18 cellular contexts compared by ENCODE assay signal in genomic region chr20:33407251-33407650, GRCh38. TPM values are rescaled to one million over a fixed set of nuclear protein-coding genes. Genes with fewer than 3 reads are reported as not detected.
DNase-seq lines count a peak whose midpoint lies in the region; ATAC-seq and TF ChIP-seq lines count a peak whose summit lies in the region.
"Had no signal": no experiment of that assay in that cellular context is flagged by ENCODE, and none has a peak within 500 bp of the region (broad histone marks: within the 10 kb centered on the region; RNA-seq: fewer than 3 reads in every experiment).

No MANE protein-coding gene starts in this region.

- no peaks in the 10 kb centered on the region for H3K27me3 Mint-ChIP-seq in activated naive CD8-positive, alpha-beta T cell treated with anti-CD3 and anti-CD28 coated beads, Interleukin-2, amount 50 U/mL, for 24 hours
- H3K27me3 Mint-ChIP-seq in activated naive CD8-positive, alpha-beta T cell treated with anti-CD3 and anti-CD28 coated beads for 36 hours = no peaks in the 10 kb centered on the region

- H3K4me3 ChIP-seq in fibroblast of lung (replicated peaks in 1 of 4; ENCODE audit: control extremely low read depth in 1 of 4, insufficient read depth in 1 of 4, low read depth in 3 of 4, low read length in 4 of 4) (no peak overlapping the region), upper lobe of right lung (no peak overlapping the region)
- H3K4me3 ChIP-seq: A549, lung, tibial nerve had no signal

- no peak overlapping the region for H3K4me2 ChIP-seq in fibroblast of lung (ENCODE audit: extremely low read depth, insufficient read depth, low read length)
- H3K4me2 ChIP-seq: A549, KMS-11 had no signal

- intact Hi-C loops in upper lobe of right lung (cut with DNase I) = no loop called here

- H2AFZ ChIP-seq in fibroblast of lung (ENCODE audit: low read length) = no peak overlapping the region

- H3K36me3 Mint-ChIP-seq in activated naive CD8-positive, alpha-beta T cell treated with anti-CD3 and anti-CD28 coated beads, Interleukin-2, amount 50 U/mL, for 24 hours (ENCODE audit: low read depth) = peaks cover 9% of the 10 kb centered on the region
- H3K36me3 Mint-ChIP-seq in activated naive CD8-positive, alpha-beta T cell treated with anti-CD3 and anti-CD28 coated beads for 36 hours = peaks cover 8% of the 10 kb centered on the region

- H3K9me3 Mint-ChIP-seq in activated naive CD8-positive, alpha-beta T cell treated with anti-CD3 and anti-CD28 coated beads, Interleukin-2, amount 50 U/mL, for 24 hours = no peaks in the 10 kb centered on the region
- H3K9me3 Mint-ChIP-seq in activated naive CD8-positive, alpha-beta T cell treated with anti-CD3 and anti-CD28 coated beads for 36 hours = no peaks in the 10 kb centered on the region
- H3K9me3 Mint-ChIP-seq: T-helper 2 cell treated with Interferon-gamma antibody and Interleukin-4, amounts not matched to agents 5 μg/mL and 100 μg/mL, for 36 hours had no signal

- H3K4me1 ChIP-seq in fibroblast of lung (ENCODE audit: control insufficient read depth, extremely low read depth, insufficient read depth, low read length) (no peaks in the 10 kb centered on the region), upper lobe of right lung (peaks cover 2% of the 10 kb centered on the region)

- H3K27ac Mint-ChIP-seq in activated naive CD8-positive, alpha-beta T cell treated with anti-CD3 and anti-CD28 coated beads, Interleukin-2, amount 50 U/mL, for 24 hours = no peak overlapping the region
- no peak overlapping the region for H3K27ac Mint-ChIP-seq in activated naive CD8-positive, alpha-beta T cell treated with anti-CD3 and anti-CD28 coated beads for 36 hours
- H3K27ac Mint-ChIP-seq: T-helper 2 cell treated with Interferon-gamma antibody and Interleukin-4, amounts not matched to agents 5 μg/mL and 100 μg/mL, for 36 hours had no signal

- H3K9me3 ChIP-seq in fibroblast of lung (ENCODE audit: control insufficient read depth, insufficient read depth, low read depth, low read length) = no peaks in the 10 kb centered on the region
- no peaks in the 10 kb centered on the region for H3K9me3 ChIP-seq in upper lobe of right lung
- H3K9me3 ChIP-seq: A549, Caco-2, tibial nerve had no signal

- no peak for TF ChIP-seq CTCF in fibroblast of lung (conservative IDR thresholded peaks at IDR 0.05 in 1 of 2, IDR thresholded peaks at IDR 0.05 in 1 of 2; ENCODE audit: low read depth in 1 of 2, low read length in 2 of 2)
- TF ChIP-seq CTCF in upper lobe of right lung (IDR thresholded peaks at IDR 0.05) = no peak

- no peak for DNase-seq in activated naive CD8-positive, alpha-beta T cell treated with anti-CD3 and anti-CD28 coated beads, Interleukin-2, amount 50 U/mL, for 24 hours
- no peak for DNase-seq in activated naive CD8-positive, alpha-beta T cell treated with anti-CD3 and anti-CD28 coated beads for 36 hours
- DNase-seq in SW480 (ENCODE audit: low spot score) = peak; percentile 51
- DNase-seq in fibroblast of lung (ENCODE audit: low read depth in 2 of 2) = peak; percentile 45 to 49
- DNase-seq in upper lobe of right lung = no peak
- DNase-seq in NCI-H524 treated with DMSO at 0.1 percent for 48 hours (lab: John Stamatoyannopoulos, UW) = no peak
- no peak for DNase-seq in NCI-H1105 treated with DMSO at 0.1 percent for 48 hours (lab: John Stamatoyannopoulos, UW)
- DNase-seq: activated CD8-positive, alpha-beta memory T cell treated with anti-CD3 and anti-CD28 coated beads for 24 hours; activated naive CD4-positive, alpha-beta T cell treated with Interleukin-2 at 50 U/mL for 16 hours; Caco-2; NCI-H2081 treated with DMSO at 0.1 percent for 48 hours; stimulated activated CD4-positive, alpha-beta T cell treated with anti-CD3 and anti-CD28 coated beads, Interleukin-12 subunit alpha, Interleukin-12 subunit beta, amount 100 ng/mL, for 4 hours had no signal

- no peak overlapping the region for H3K9ac ChIP-seq in fibroblast of lung (ENCODE audit: insufficient read depth, low read length)
- H3K9ac ChIP-seq: KMS-11 had no signal

- H3K79me2 ChIP-seq in fibroblast of lung (ENCODE audit: control insufficient read depth, insufficient read depth, low read length) = no peaks in the 10 kb centered on the region

- H3K27me3 ChIP-seq in fibroblast of lung (ENCODE audit: control insufficient read depth, insufficient read depth, low read length) (no peaks in the 10 kb centered on the region), upper lobe of right lung (no peaks in the 10 kb centered on the region)
- H3K27me3 ChIP-seq: tibial nerve had no signal

- no peak overlapping the region for H3K4me3 Mint-ChIP-seq in activated naive CD8-positive, alpha-beta T cell treated with anti-CD3 and anti-CD28 coated beads, Interleukin-2, amount 50 U/mL, for 24 hours
- no peak overlapping the region for H3K4me3 Mint-ChIP-seq in activated naive CD8-positive, alpha-beta T cell treated with anti-CD3 and anti-CD28 coated beads for 36 hours
- H3K4me3 Mint-ChIP-seq: T-helper 2 cell treated with Interferon-gamma antibody and Interleukin-4, amounts not matched to agents 5 μg/mL and 100 μg/mL, for 36 hours had no signal

- H3K36me3 ChIP-seq in fibroblast of lung (ENCODE audit: control insufficient read depth, insufficient read depth, low read length) = peaks cover 15% of the 10 kb centered on the region
- no peaks in the 10 kb centered on the region for H3K36me3 ChIP-seq in upper lobe of right lung

- ATAC-seq in activated naive CD8-positive, alpha-beta T cell treated with anti-CD3 and anti-CD28 coated beads, Interleukin-2, amount 50 U/mL, for 24 hours = peak; percentile 25
- peak; percentile 20 for ATAC-seq in upper lobe of right lung
- ATAC-seq in GM19351 (IDR thresholded peaks at IDR 0.05; ENCODE audit: unreplicated experiment) = no peak
- ATAC-seq: A549 had no signal

- peaks cover 13% of the 10 kb centered on the region for H3K4me1 Mint-ChIP-seq in activated naive CD8-positive, alpha-beta T cell treated with anti-CD3 and anti-CD28 coated beads, Interleukin-2, amount 50 U/mL, for 24 hours
- peaks cover 9% of the 10 kb centered on the region for H3K4me1 Mint-ChIP-seq in activated naive CD8-positive, alpha-beta T cell treated with anti-CD3 and anti-CD28 coated beads for 36 hours

- no peak overlapping the region for H3K27ac ChIP-seq in fibroblast of lung (ENCODE audit: insufficient read depth, low read length)
- no peak overlapping the region for H3K27ac ChIP-seq in upper lobe of right lung
- H3K27ac ChIP-seq: A549, KMS-11, tibial nerve had no signal

- H4K20me1 ChIP-seq in fibroblast of lung (ENCODE audit: control insufficient read depth, extremely low read depth, insufficient read depth, low read length) = no peaks in the 10 kb centered on the region

RNA-seq across cellular contexts. Expression of gene CDK5RAP1, which starts 5.9 kb away (rescaled TPM):
- total RNA-seq in activated naive CD8-positive, alpha-beta T cell treated with anti-CD3 and anti-CD28 coated beads for 36 hours = 10 to 100 TPM; 41.0 to 42.3 TPM
- total RNA-seq in fibroblast of lung (17.5 and 23.8 TPM in 2 replicates), upper lobe of right lung (26.6 TPM)
- polyA plus RNA-seq in fibroblast of lung = 22.4 and 29.1 TPM in 2 replicates
- 18.1 and 27.3 TPM in 2 replicates for polyA plus RNA-seq in fibroblast of lung (2012)
- polyA minus RNA-seq in fibroblast of lung (ENCODE audit: low replicate concordance) = 12.8 and 26.6 TPM in 2 replicates

RNA-seq across cellular contexts. Expression of gene SNTA1, which starts 36.3 kb away (rescaled TPM):
- 1 to 10 TPM; 4.0 to 4.7 TPM for total RNA-seq in activated naive CD8-positive, alpha-beta T cell treated with anti-CD3 and anti-CD28 coated beads for 36 hours
- 28.8 and 46.6 TPM in 2 replicates for total RNA-seq in fibroblast of lung
- 17.2 and 18.2 TPM in 2 replicates for polyA plus RNA-seq in fibroblast of lung
- 25.6 and 29.4 TPM in 2 replicates for polyA plus RNA-seq in fibroblast of lung (2012)
- 36.6 and 41.3 TPM in 2 replicates for polyA minus RNA-seq in fibroblast of lung (ENCODE audit: low replicate concordance)
- total RNA-seq in upper lobe of right lung = 8.6 TPM

Comparison
In these comparisons a context has a peak if more than half of its experiments do, and no peak if none do; other contexts are left out.
1. DNase-seq: peak in SW480 (single experiment) and fibroblast of lung (2 of 2); none in activated naive CD8-positive, alpha-beta T cell treated with anti-CD3 and anti-CD28 coated beads, Interleukin-2, amount 50 U/mL, for 24 hours (single experiment), activated naive CD8-positive, alpha-beta T cell treated with anti-CD3 and anti-CD28 coated beads for 36 hours (single experiment), upper lobe of right lung (single experiment), NCI-H524 treated with DMSO at 0.1 percent for 48 hours (single experiment) and NCI-H1105 treated with DMSO at 0.1 percent for 48 hours (single experiment).